ENCODE assay signal across 20 cellular contexts in the genomic region with DNA sequence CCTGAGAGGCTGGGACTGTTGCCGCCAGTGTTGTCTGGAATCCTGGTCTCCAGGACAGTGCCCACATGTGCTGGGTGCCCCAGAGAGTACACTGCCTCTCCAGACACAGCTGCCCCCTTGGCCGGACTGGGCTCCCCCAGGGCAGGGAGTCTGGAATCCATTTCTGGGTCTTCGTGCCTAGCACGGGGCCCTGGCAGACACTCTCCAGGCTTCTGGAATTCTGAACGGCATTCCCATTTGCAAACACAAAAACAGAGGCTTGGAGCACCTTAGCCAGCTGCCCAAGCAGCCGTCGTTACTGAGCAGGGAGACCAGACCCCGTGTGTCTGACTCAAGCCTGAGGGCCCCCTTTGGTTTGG. TPM values are rescaled to one million over a fixed set of nuclear protein-coding genes. Genes with fewer than 3 reads are reported as not detected.
DNase-seq lines count a peak whose midpoint lies in the region; ATAC-seq and TF ChIP-seq lines count a peak whose summit lies in the region.
"Had no signal": no experiment of that assay in that cellular context is flagged by ENCODE, and none has a peak within 500 bp of the region (broad histone marks: within the 10 kb centered on the region; RNA-seq: fewer than 3 reads in every experiment).

No MANE protein-coding gene starts in this region.

- no peak overlapping the region for H3K18ac ChIP-seq in neuronal stem cell (ENCODE audit: low read length)

- H3K9me3 Mint-ChIP-seq in natural killer cell treated with Interleukin-12 subunit alpha and Interleukin-12 subunit beta and Interleukin-15 and Interleukin-18, amount 100 ng/mL, for 72 hours, result no peaks in the 10 kb centered on the region
- H3K9me3 Mint-ChIP-seq in natural killer cell (no peaks in the 10 kb centered on the region), osteocyte (ENCODE audit: unreplicated experiment) (no peaks in the 10 kb centered on the region)

- no peak overlapping the region for H2BK15ac ChIP-seq in neuronal stem cell (ENCODE audit: low read length)

- TF ChIP-seq CTCF in natural killer cell (IDR thresholded peaks at IDR 0.05), result no peak
- no peak for TF ChIP-seq CTCF in osteocyte (IDR thresholded peaks at IDR 0.05)

- no peak overlapping the region for H2BK12ac ChIP-seq in neuronal stem cell (ENCODE audit: low read length)

- no peak for ATAC-seq in Right ventricle myocardium inferior
- no peak for ATAC-seq in natural killer cell treated with Interleukin-12 subunit alpha and Interleukin-12 subunit beta and Interleukin-15 and Interleukin-18, amount 100 ng/mL, for 72 hours
- no peak for ATAC-seq in natural killer cell
- ATAC-seq in aorta (ENCODE audit: low FRiP score), result no peak
- ATAC-seq in HG02759 (IDR thresholded peaks at IDR 0.05; ENCODE audit: unreplicated experiment), result no peak

- H3K27me3 ChIP-seq in neuronal stem cell (ENCODE audit: control insufficient read depth in 3 of 3, insufficient read depth in 3 of 3, low read depth in 1 of 3, low read length in 3 of 3) (peaks cover 2 to 37% (median 20%) of the 10 kb centered on the region in 3 experiments), aorta (ENCODE audit: control insufficient read depth in 1 of 2, insufficient read depth in 2 of 2, low read length in 1 of 2) (no peaks in the 10 kb centered on the region)

- no peak overlapping the region for H4K8ac ChIP-seq in neuronal stem cell (ENCODE audit: low read depth, low read length)

- no peak overlapping the region for H3K14ac ChIP-seq in neuronal stem cell (ENCODE audit: low read length)

- H3K36me3 ChIP-seq in neuronal stem cell (replicated peaks in 1 of 2; ENCODE audit: control insufficient read depth in 2 of 2, insufficient read depth in 2 of 2, low read length in 2 of 2), result no peaks in the 10 kb centered on the region
- H3K36me3 ChIP-seq in aorta (ENCODE audit: control insufficient read depth in 1 of 2, insufficient read depth in 2 of 2, low read length in 1 of 2), result no peaks in the 10 kb centered on the region
- H3K36me3 ChIP-seq: BLaER1, HAP-1 had no signal

- intact Hi-C loops in Right ventricle myocardium inferior (cut with DNase I) (no loop called here), cardiac septum (cut with DNase I) (no loop called here), natural killer cell (cut with micrococcal nuclease) (no loop called here), aorta (cut with DNase I) (no loop called here)

- no CpG with 5 or more reads among the region's 8 CpGs for WGBS in neuronal stem cell (ENCODE audit: extremely low coverage in 2 of 2, insufficient read length in 2 of 2, insufficient replicate concordance in 1 of 2), 2 donors
- 64 to 68% methylated on average over 8 of the region's 8 CpGs for WGBS in aorta, 2 donors

- H3K4me3 ChIP-seq in neuronal stem cell (ENCODE audit: low read length in 2 of 2) (no peak overlapping the region), aorta (ENCODE audit: low read length in 2 of 2) (no peak overlapping the region)
- H3K4me3 ChIP-seq: BLaER1, HAP-1 had no signal

- H4K91ac ChIP-seq in neuronal stem cell (ENCODE audit: low read depth, low read length, poor library complexity), result no peak overlapping the region

- H3K4me3 Mint-ChIP-seq in natural killer cell treated with Interleukin-12 subunit alpha and Interleukin-12 subunit beta and Interleukin-15 and Interleukin-18, amount 100 ng/mL, for 72 hours, result no peak overlapping the region
- no peak overlapping the region for H3K4me3 Mint-ChIP-seq in natural killer cell
- no peak overlapping the region for H3K4me3 Mint-ChIP-seq in osteocyte (ENCODE audit: unreplicated experiment)
- H3K4me3 Mint-ChIP-seq: CD14-positive monocyte; CD4-positive, alpha-beta memory T cell had no signal

- peaks cover under 1 to 7% of the 10 kb centered on the region in 2 donors for H3K4me1 Mint-ChIP-seq in natural killer cell treated with Interleukin-12 subunit alpha and Interleukin-12 subunit beta and Interleukin-15 and Interleukin-18, amount 100 ng/mL, for 72 hours (ENCODE audit: low read depth in 2 of 2)
- peaks cover 0 to 5% of the 10 kb centered on the region in 2 donors for H3K4me1 Mint-ChIP-seq in natural killer cell
- H3K4me1 Mint-ChIP-seq in osteocyte (ENCODE audit: unreplicated experiment), result no peaks in the 10 kb centered on the region
- H3K4me1 Mint-ChIP-seq: CD14-positive monocyte had no signal

- H3K9ac ChIP-seq in neuronal stem cell (ENCODE audit: low read depth, low read length, poor library complexity), result no peak overlapping the region
- H3K9ac ChIP-seq: BLaER1 had no signal

- no peak overlapping the region for H3K4me2 ChIP-seq in neuronal stem cell (ENCODE audit: insufficient read depth, low read length, poor library complexity, severe bottlenecking)
- H3K4me2 ChIP-seq: BLaER1 had no signal

- peaks cover under 1% of the 10 kb centered on the region for H3K36me3 Mint-ChIP-seq in natural killer cell treated with Interleukin-12 subunit alpha and Interleukin-12 subunit beta and Interleukin-15 and Interleukin-18, amount 100 ng/mL, for 72 hours
- peaks cover under 1% of the 10 kb centered on the region for H3K36me3 Mint-ChIP-seq in natural killer cell
- H3K36me3 Mint-ChIP-seq in osteocyte (ENCODE audit: unreplicated experiment), result no peaks in the 10 kb centered on the region
- H3K36me3 Mint-ChIP-seq: CD14-positive monocyte; CD4-positive, alpha-beta memory T cell had no signal

- DNase-seq in Right ventricle myocardium inferior (ENCODE audit: missing footprints) (peak; percentile 14), cardiac septum (ENCODE audit: low spot score) (no peak), natural killer cell (no peak), neuronal stem cell (ENCODE audit: low spot score) (no peak), aorta (peak; percentile 35 to 60), osteocyte (ENCODE audit: extremely low spot score, unreplicated experiment) (no peak)
- DNase-seq in natural killer cell treated with Interleukin-12 subunit alpha and Interleukin-12 subunit beta and Interleukin-15 and Interleukin-18, amount 100 ng/mL, for 72 hours (ENCODE audit: low spot score), result peak; percentile 54
- DNase-seq: 8988T; CD4-positive, alpha-beta memory T cell; DMS153; DMS79; GDM1; GOT3 had no signal

- H3K79me1 ChIP-seq in neuronal stem cell (ENCODE audit: low read depth, low read length), result no peaks in the 10 kb centered on the region

- H3K27ac ChIP-seq in neuronal stem cell (replicated peaks; ENCODE audit: low read length) (no peak overlapping the region), aorta (ENCODE audit: low read depth in 1 of 2, low read length in 2 of 2) (no peak overlapping the region)
- H3K27ac ChIP-seq: BLaER1, HL-60 had no signal

- H3K23ac ChIP-seq in neuronal stem cell (ENCODE audit: low read depth, low read length, poor library complexity), result no peak overlapping the region

- H3K27ac Mint-ChIP-seq in natural killer cell treated with Interleukin-12 subunit alpha and Interleukin-12 subunit beta and Interleukin-15 and Interleukin-18, amount 100 ng/mL, for 72 hours, result no peak overlapping the region
- no peak overlapping the region for H3K27ac Mint-ChIP-seq in natural killer cell
- no peak overlapping the region for H3K27ac Mint-ChIP-seq in osteocyte (ENCODE audit: unreplicated experiment)
- H3K27ac Mint-ChIP-seq: CD14-positive monocyte; CD4-positive, alpha-beta memory T cell had no signal

- H3K9me3 ChIP-seq in neuronal stem cell (replicated peaks in 1 of 2; ENCODE audit: control insufficient read depth in 2 of 2, insufficient read depth in 1 of 2, low read depth in 1 of 2, low read length in 2 of 2) (no peaks in the 10 kb centered on the region), aorta (ENCODE audit: control insufficient read depth, low read length) (peaks cover 5% of the 10 kb centered on the region)
- H3K9me3 ChIP-seq: HAP-1 had no signal

- H3K4ac ChIP-seq in neuronal stem cell (ENCODE audit: low read length), result no peak overlapping the region

- H2BK5ac ChIP-seq in neuronal stem cell (ENCODE audit: low read length), result no peak overlapping the region

- no peak overlapping the region for H2AFZ ChIP-seq in neuronal stem cell (ENCODE audit: low read length)

- no peak overlapping the region for H2BK120ac ChIP-seq in neuronal stem cell (ENCODE audit: low read depth, low read length)

- H2AK5ac ChIP-seq in neuronal stem cell (ENCODE audit: low read depth, low read length), result peak overlapping the region; percentile 66

- peaks cover 0 to 4% of the 10 kb centered on the region in 2 donors for H3K4me1 ChIP-seq in neuronal stem cell (ENCODE audit: control insufficient read depth in 2 of 2, insufficient read depth in 1 of 2, low read depth in 1 of 2, low read length in 2 of 2)
- H3K4me1 ChIP-seq in aorta (ENCODE audit: control insufficient read depth in 1 of 2, insufficient read depth in 2 of 2, low read length in 2 of 2), result no peaks in the 10 kb centered on the region
- H3K4me1 ChIP-seq: HAP-1 had no signal

- H3K27me3 Mint-ChIP-seq in natural killer cell treated with Interleukin-12 subunit alpha and Interleukin-12 subunit beta and Interleukin-15 and Interleukin-18, amount 100 ng/mL, for 72 hours, result peaks cover 18 to 34% of the 10 kb centered on the region in 2 donors
- H3K27me3 Mint-ChIP-seq in natural killer cell (ENCODE audit: low read depth in 2 of 2) (peaks cover 18 to 34% of the 10 kb centered on the region in 2 donors), osteocyte (ENCODE audit: unreplicated experiment) (peaks cover 16% of the 10 kb centered on the region)

RNA-seq across cellular contexts. Expression of a gene that starts 20.8 kb away (rescaled TPM):
- total RNA-seq in Right ventricle myocardium inferior (not detected), cardiac septum (not detected), natural killer cell (not detected), aorta (not detected), osteocyte (3.2 and 3.5 TPM in 2 replicates)
- not detected for total RNA-seq in natural killer cell treated with Interleukin-12 subunit alpha and Interleukin-12 subunit beta and Interleukin-15 and Interleukin-18, amount 100 ng/mL, for 72 hours
- polyA plus RNA-seq in neuronal stem cell (2013, experiment 1 of 2), result 0.04 TPM
- 0.07 TPM for polyA plus RNA-seq in neuronal stem cell (2013, experiment 2 of 2)
- not detected for polyA plus RNA-seq in aorta
- total RNA-seq: CD4-positive, alpha-beta memory T cell; HT1080 had no signal
- polyA plus RNA-seq: AG04450; CD14-positive monocyte; CD4-positive, alpha-beta memory T cell had no signal

Comparison
In these comparisons a context has a peak if more than half of its experiments do, and no peak if none do; other contexts are left out.
1. DNase-seq: peak in Right ventricle myocardium inferior (single experiment), natural killer cell treated with Interleukin-12 subunit alpha and Interleukin-12 subunit beta and Interleukin-15 and Interleukin-18, amount 100 ng/mL, for 72 hours (single experiment) and aorta (2 of 2); none in cardiac septum (single experiment), natural killer cell (single experiment), neuronal stem cell (single experiment) and osteocyte (single experiment).